Comparison of ENCODE assay signal across 8 cellular contexts in the genomic region with DNA sequence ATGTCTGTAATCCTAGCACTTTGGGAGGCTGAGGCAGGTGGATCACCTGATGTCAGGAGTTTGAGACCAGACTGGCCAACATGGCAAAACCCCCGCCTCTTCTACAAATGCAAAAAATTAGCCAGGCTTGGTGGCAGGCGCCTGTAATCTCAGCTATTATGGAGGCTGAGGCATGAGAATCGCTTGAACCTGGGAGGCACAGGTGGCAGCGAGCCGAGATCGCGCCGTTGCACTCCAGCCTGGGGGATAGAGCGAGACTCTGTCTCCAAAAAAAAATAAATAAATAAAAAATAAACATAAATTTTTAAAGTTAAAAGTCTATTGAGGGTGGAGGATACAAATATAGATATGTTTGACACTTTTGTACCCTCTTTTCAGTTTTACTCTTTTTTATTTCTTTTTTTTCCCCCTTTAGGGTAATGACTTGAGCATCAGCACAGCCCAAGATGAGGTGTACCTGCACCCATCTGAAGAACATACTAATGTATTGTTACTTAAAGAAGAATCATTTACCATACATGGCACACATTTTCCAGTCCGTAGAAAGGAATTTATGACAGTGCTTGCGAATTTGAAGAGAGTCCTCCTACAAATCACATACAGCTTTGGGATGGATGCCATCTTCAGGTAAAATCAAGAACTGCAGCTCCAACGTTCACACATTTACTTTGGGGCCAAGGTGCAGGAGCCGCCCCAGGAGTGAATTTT.
DNase-seq lines count a peak whose midpoint lies in the region; ATAC-seq, FAIRE-seq and TF ChIP-seq lines count a peak whose summit lies in the region.

No MANE protein-coding gene starts in this region.

- TF ChIP-seq CTCF in AG04449 (IDR thresholded peaks at IDR 0.05; ENCODE audit: insufficient read depth, low read length, missing control alignments) (peak; percentile 73), mammary epithelial cell (conservative IDR thresholded peaks at IDR 0.05 in 1 of 2, IDR thresholded peaks at IDR 0.05 in 1 of 2; ENCODE audit: extremely low read depth in 1 of 2, insufficient read depth in 1 of 2, low read depth in 1 of 2, low read length in 2 of 2) (peak; percentile 83 to 85), kidney epithelial cell (IDR thresholded peaks at IDR 0.05; ENCODE audit: insufficient read depth, low read length, poor library complexity, severe bottlenecking) (peak; percentile 85)

- 19% methylated on average over 5 of the region's 13 CpGs for WGBS in mammary epithelial cell (ENCODE audit: low coverage, missing lambda C conversion rate)

- no peak overlapping the region for H3K4me2 ChIP-seq in mammary epithelial cell (ENCODE audit: insufficient read depth, low read depth, low read length)

- POLR2A ChIA-PET in AG04449 (lab: Yijun Ruan, JAX): no interaction called here

- intact Hi-C loops in mammary epithelial cell (cut with micrococcal nuclease): loop anchor here (1.0 to 5.0 kb wide), 6 partner anchors 117 to 1515 kb away; no protein-coding TSS in a partner anchor

- H3K9ac ChIP-seq in mammary epithelial cell (ENCODE audit: insufficient read depth, low read length): no peak overlapping the region

- peak; percentile 91 for ATAC-seq in HG02759 (IDR thresholded peaks at IDR 0.05; ENCODE audit: unreplicated experiment)

- CTCF ChIA-PET in AG04449 (lab: Yijun Ruan, JAX) (interaction anchor here (0.8 to 8.8 kb wide), 24 partner anchors 8 to 528 kb away, joined by 3 to 115 read pairs (median 3); no protein-coding TSS in a partner anchor), mammary epithelial cell (lab: Charles Lee; ENCODE audit: low non-redundant PET) (interaction anchor here (0.5 to 0.6 kb wide), 2 partner anchors 66 to 1396 kb away, joined by 3 to 5 read pairs; no protein-coding TSS in a partner anchor)

- no peak overlapping the region for H3K4me3 ChIP-seq in AG04449 (ENCODE audit: low read depth, low read length)
- no peak overlapping the region for H3K4me3 ChIP-seq in mammary epithelial cell (replicated peaks in 1 of 3; ENCODE audit: insufficient read depth in 1 of 3, low read depth in 2 of 3, low read length in 3 of 3)
- H3K4me3 ChIP-seq in kidney epithelial cell (ENCODE audit: low read depth, low read length): no peak overlapping the region

- no peaks in the 10 kb centered on the region for H3K36me3 ChIP-seq in mammary epithelial cell (ENCODE audit: insufficient read depth, low read length)
- no peaks in the 10 kb centered on the region for H3K36me3 ChIP-seq in kidney epithelial cell (ENCODE audit: control insufficient read depth, insufficient read depth, low read length)

- TF ChIP-seq POLR2A in GM12891 (IDR thresholded peaks at IDR 0.05; ENCODE audit: low read depth, low read length): no peak

- H3K9me3 ChIP-seq in mammary epithelial cell (replicated peaks; ENCODE audit: insufficient read depth, low read length): no peaks in the 10 kb centered on the region

- no TSS peak for BruUV-seq in mammary epithelial cell (replicated peaks; lab: Mats Ljungman, UMichigan)

- H3K27me3 ChIP-seq in mammary epithelial cell (ENCODE audit: insufficient read depth, low read length) (peaks cover 4% of the 10 kb centered on the region), kidney epithelial cell (ENCODE audit: control insufficient read depth, insufficient read depth, low read length) (no peaks in the 10 kb centered on the region)

- H3K27ac ChIP-seq in mammary epithelial cell (ENCODE audit: insufficient read depth, low read depth, low read length): no peak overlapping the region

- in situ Hi-C loops in mammary epithelial cell (cut with MboI; ENCODE audit: low sequenced_read_pairs in 2 of 2): loop anchor here in 1 of 2 donors (25.0 kb wide), 1 partner anchor 440 kb away; no protein-coding TSS in a partner anchor

- DNase-seq in AG04449 (ENCODE audit: low read depth, low spot score) (peak; percentile 31), GM12891 (ENCODE audit: insufficient read length, low spot score) (peak; percentile 11), NCI-H1048 (lab: John Stamatoyannopoulos, UW) (peak; percentile 18), T-helper 9 cell (peak; percentile 21), mammary epithelial cell (peak; percentile 58), kidney epithelial cell (ENCODE audit: low read depth) (peak; percentile 21)
- peak; percentile 19 to 43 (median 28) for DNase-seq in stimulated activated CD4-positive, alpha-beta T cell treated with anti-CD3 and anti-CD28 coated beads, TNF-alpha, amount 100 ng/mL, for 24 hours (ENCODE audit: low read depth in 3 of 3)

- no peaks in the 10 kb centered on the region for H3K4me1 ChIP-seq in mammary epithelial cell (ENCODE audit: insufficient read depth, low read length)

- no peak overlapping the region for H2AFZ ChIP-seq in mammary epithelial cell (ENCODE audit: low read depth, low read length)

- no peaks in the 10 kb centered on the region for H4K20me1 ChIP-seq in mammary epithelial cell (ENCODE audit: insufficient read depth, low read length)

- no peaks in the 10 kb centered on the region for H3K79me2 ChIP-seq in mammary epithelial cell (ENCODE audit: insufficient read depth, low read length)

- dilution Hi-C loops in mammary epithelial cell (cut with HindIII; ENCODE audit: low sequenced_read_pairs): no loop called here

- peak; percentile 76 for FAIRE-seq in GM12891 (lab: Jason Lieb, UNC)

TF ChIP-seq in GM12891, 5 proteins besides CTCF, POLR2A, EP300 and RAD21:
- TF ChIP-seq PAX5 (IDR thresholded peaks at IDR 0.05; ENCODE audit: insufficient read depth, low read length, severe bottlenecking): no peak
- no peak for TF ChIP-seq POU2F2 (IDR thresholded peaks at IDR 0.05; ENCODE audit: low read depth, low read length)
- no peak for TF ChIP-seq TAF1 (IDR thresholded peaks at IDR 0.05; ENCODE audit: low read depth, low read length)
- no peak for TF ChIP-seq POLR2AphosphoS5 (IDR thresholded peaks at IDR 0.05; ENCODE audit: low read depth, low read length)
- no peak for TF ChIP-seq SPI1 (IDR thresholded peaks at IDR 0.05; ENCODE audit: low read depth, low read length)
